20 cellular contexts compared by ENCODE assay signal in the genomic region with DNA sequence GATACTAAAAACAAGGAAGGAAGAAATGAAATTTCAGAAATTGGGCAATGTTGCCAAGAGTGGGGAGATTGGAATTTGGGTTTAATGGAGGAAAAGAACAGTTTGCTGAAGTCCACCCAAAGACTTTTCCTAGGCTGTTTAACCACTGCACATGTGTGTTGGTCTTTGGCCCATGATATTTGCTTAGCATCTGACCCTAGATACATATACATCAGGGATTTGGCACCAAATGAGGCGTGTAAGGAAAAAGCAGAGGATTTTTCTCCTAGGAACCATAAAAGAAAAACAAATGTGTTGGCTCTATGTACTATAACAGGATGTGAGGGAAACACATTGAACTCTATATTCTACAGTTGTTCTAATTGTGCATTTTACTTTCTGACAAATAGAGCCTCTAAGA.
DNase-seq lines count a peak whose midpoint lies in the region; ATAC-seq and TF ChIP-seq lines count a peak whose summit lies in the region.
"Had no signal": no experiment of that assay in that cellular context is flagged by ENCODE, and none has a peak within 500 bp of the region (broad histone marks: within the 10 kb centered on the region; RNA-seq: fewer than 3 reads in every experiment).

No MANE protein-coding gene starts in this region.

- no peak for TF ChIP-seq CTCF in left ventricle myocardium inferior (IDR thresholded peaks at IDR 0.05; ENCODE audit: borderline replicate concordance)
- TF ChIP-seq CTCF in nephron (IDR thresholded peaks at IDR 0.05; ENCODE audit: unreplicated experiment in 3 of 3): no peak
- TF ChIP-seq CTCF in foreskin keratinocyte (conservative IDR thresholded peaks at IDR 0.05): no peak

- no peak overlapping the region for H3K4me3 ChIP-seq in left ventricle myocardium inferior
- H3K4me3 ChIP-seq: K562 had no signal

- H3K36me3 Mint-ChIP-seq in nephron (ENCODE audit: low read depth): no peaks in the 10 kb centered on the region
- H3K36me3 Mint-ChIP-seq: CD14-positive monocyte had no signal

- H3K9me3 Mint-ChIP-seq in nephron: peaks cover 5% of the 10 kb centered on the region

- H3K4me1 ChIP-seq in left ventricle myocardium inferior: peaks cover 20% of the 10 kb centered on the region
- no peaks in the 10 kb centered on the region for H3K4me1 ChIP-seq in foreskin keratinocyte

- ATAC-seq in GM18909 (IDR thresholded peaks at IDR 0.05; ENCODE audit: poor library complexity, unreplicated experiment) (no peak), foreskin keratinocyte (no peak), HG03521 (IDR thresholded peaks at IDR 0.05; ENCODE audit: unreplicated experiment) (no peak)
- ATAC-seq: K562, PC-3 had no signal

- peaks cover 6% of the 10 kb centered on the region for H3K9me3 ChIP-seq in left ventricle myocardium inferior (replicated peaks)

- no peaks in the 10 kb centered on the region for H3K36me3 ChIP-seq in left ventricle myocardium inferior

- no peak for DNase-seq in left ventricle myocardium inferior
- no peak for DNase-seq in cardiac septum (ENCODE audit: low spot score)
- peak; percentile 44 for DNase-seq in fibroblast of peridontal ligament (ENCODE audit: extremely low read depth)
- DNase-seq in mesenteric fat pad (ENCODE audit: low spot score): no peak
- DNase-seq in foreskin keratinocyte: no peak
- DNase-seq: AML-193, H7, NCI-H1092, NCI-H1436, NCI-H187 treated with DMSO at 0.1 percent for 48 hours, NCI-H2107, NCI-H446 treated with DMSO at 0.1 percent for 48 hours, NCI-H526 treated with DMSO at 0.1 percent for 48 hours, PC-3, SHP77 had no signal

- no peaks in the 10 kb centered on the region for H3K27me3 Mint-ChIP-seq in nephron (ENCODE audit: low read depth)

- H3K27me3 ChIP-seq in left ventricle myocardium inferior (ENCODE audit: low read depth) (no peaks in the 10 kb centered on the region), foreskin keratinocyte (no peaks in the 10 kb centered on the region)

- intact Hi-C loops in left ventricle myocardium inferior (cut with micrococcal nuclease): no loop called here
- intact Hi-C loops in cardiac septum (cut with DNase I): no loop called here

- H3K27ac Mint-ChIP-seq in nephron: peak overlapping the region; percentile 59 to 95 (median 82)

- peak overlapping the region; percentile 43 for H3K27ac ChIP-seq in left ventricle myocardium inferior (replicated peaks)
- H3K27ac ChIP-seq in foreskin keratinocyte: no peak overlapping the region

- H3K4me3 Mint-ChIP-seq in nephron: no peak overlapping the region
- H3K4me3 Mint-ChIP-seq: CD14-positive monocyte had no signal

- H3K4me1 Mint-ChIP-seq in nephron: peaks cover 32% of the 10 kb centered on the region
